ENCODE assay signal across 1 cellular context in genomic region chr6:43516367-43516696, GRCh38.
TF ChIP-seq lines count a peak whose summit lies in the region.

No MANE protein-coding gene starts in this region.

TF ChIP-seq in WTC11, 78 proteins besides CTCF, POLR2A, EP300 and RAD21:
- no peak for TF ChIP-seq RELA (CRISPR knock-in tag; IDR thresholded peaks at IDR 0.05; ENCODE audit: borderline replicate concordance)
- no peak for TF ChIP-seq SP1 (CRISPR knock-in tag; conservative IDR thresholded peaks at IDR 0.05)
- TF ChIP-seq GTF2I (CRISPR knock-in tag; conservative IDR thresholded peaks at IDR 0.05), result no peak
- TF ChIP-seq ZNF512 (CRISPR knock-in tag; IDR thresholded peaks at IDR 0.05; ENCODE audit: borderline replicate concordance), result no peak
- TF ChIP-seq E2F5 (CRISPR knock-in tag; IDR thresholded peaks at IDR 0.05), result no peak
- TF ChIP-seq FOXJ3 (CRISPR knock-in tag; IDR thresholded peaks at IDR 0.05; ENCODE audit: borderline replicate concordance), result no peak
- TF ChIP-seq ZSCAN18 (CRISPR knock-in tag; IDR thresholded peaks at IDR 0.05), result no peak
- TF ChIP-seq FOXP4 (CRISPR knock-in tag; IDR thresholded peaks at IDR 0.05), result no peak
- TF ChIP-seq ZNF232 (CRISPR knock-in tag; IDR thresholded peaks at IDR 0.05), result no peak
- no peak for TF ChIP-seq USF1 (CRISPR knock-in tag; IDR thresholded peaks at IDR 0.05)
- no peak for TF ChIP-seq IRF1 (CRISPR knock-in tag; IDR thresholded peaks at IDR 0.05)
- no peak for TF ChIP-seq ATF3 (CRISPR knock-in tag; conservative IDR thresholded peaks at IDR 0.05)
- TF ChIP-seq TEAD4 (CRISPR knock-in tag; IDR thresholded peaks at IDR 0.05), result no peak
